1 cellular context compared by ENCODE assay signal in genomic region chr2:23940262-23940975, GRCh38.
TF ChIP-seq lines count a peak whose summit lies in the region.

Gene UBXN2A, plus strand, starts transcription at chr2:23940463. Its CDS starts 17,852 bp downstream, at chr2:23958315.

TF ChIP-seq in Ishikawa, 13 proteins besides CTCF, POLR2A, EP300 and RAD21 (continued from another document):
- TF ChIP-seq, protein P1, sequence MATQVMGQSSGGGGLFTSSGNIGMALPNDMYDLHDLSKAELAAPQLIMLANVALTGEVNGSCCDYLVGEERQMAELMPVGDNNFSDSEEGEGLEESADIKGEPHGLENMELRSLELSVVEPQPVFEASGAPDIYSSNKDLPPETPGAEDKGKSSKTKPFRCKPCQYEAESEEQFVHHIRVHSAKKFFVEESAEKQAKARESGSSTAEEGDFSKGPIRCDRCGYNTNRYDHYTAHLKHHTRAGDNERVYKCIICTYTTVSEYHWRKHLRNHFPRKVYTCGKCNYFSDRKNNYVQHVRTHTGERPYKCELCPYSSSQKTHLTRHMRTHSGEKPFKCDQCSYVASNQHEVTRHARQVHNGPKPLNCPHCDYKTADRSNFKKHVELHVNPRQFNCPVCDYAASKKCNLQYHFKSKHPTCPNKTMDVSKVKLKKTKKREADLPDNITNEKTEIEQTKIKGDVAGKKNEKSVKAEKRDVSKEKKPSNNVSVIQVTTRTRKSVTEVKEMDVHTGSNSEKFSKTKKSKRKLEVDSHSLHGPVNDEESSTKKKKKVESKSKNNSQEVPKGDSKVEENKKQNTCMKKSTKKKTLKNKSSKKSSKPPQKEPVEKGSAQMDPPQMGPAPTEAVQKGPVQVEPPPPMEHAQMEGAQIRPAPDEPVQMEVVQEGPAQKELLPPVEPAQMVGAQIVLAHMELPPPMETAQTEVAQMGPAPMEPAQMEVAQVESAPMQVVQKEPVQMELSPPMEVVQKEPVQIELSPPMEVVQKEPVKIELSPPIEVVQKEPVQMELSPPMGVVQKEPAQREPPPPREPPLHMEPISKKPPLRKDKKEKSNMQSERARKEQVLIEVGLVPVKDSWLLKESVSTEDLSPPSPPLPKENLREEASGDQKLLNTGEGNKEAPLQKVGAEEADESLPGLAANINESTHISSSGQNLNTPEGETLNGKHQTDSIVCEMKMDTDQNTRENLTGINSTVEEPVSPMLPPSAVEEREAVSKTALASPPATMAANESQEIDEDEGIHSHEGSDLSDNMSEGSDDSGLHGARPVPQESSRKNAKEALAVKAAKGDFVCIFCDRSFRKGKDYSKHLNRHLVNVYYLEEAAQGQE (IDR thresholded peaks at IDR 0.05; ENCODE audit: low read depth): no peak
- TF ChIP-seq EGR1 (IDR thresholded peaks at IDR 0.05) (no peak), TAF1 (IDR thresholded peaks at IDR 0.05; ENCODE audit: low read depth) (peak; percentile 65; the same call in 1 of the 2 replicates), TCF12 (IDR thresholded peaks at IDR 0.05; ENCODE audit: low read depth) (no peak)
- TF ChIP-seq, protein P2, sequence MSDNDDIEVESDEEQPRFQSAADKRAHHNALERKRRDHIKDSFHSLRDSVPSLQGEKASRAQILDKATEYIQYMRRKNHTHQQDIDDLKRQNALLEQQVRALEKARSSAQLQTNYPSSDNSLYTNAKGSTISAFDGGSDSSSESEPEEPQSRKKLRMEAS (IDR thresholded peaks at IDR 0.05): peak; percentile 37
